In genomic region chr6:7165002-7165735, GRCh38 we compare ENCODE assay signal across 10 cellular contexts. TPM values are rescaled to one million over a fixed set of nuclear protein-coding genes. Genes with fewer than 3 reads are reported as not detected.
DNase-seq lines count a peak whose midpoint lies in the region; ATAC-seq and TF ChIP-seq lines count a peak whose summit lies in the region.
"Had no signal": no experiment of that assay in that cellular context is flagged by ENCODE, and none has a peak within 500 bp of the region (broad histone marks: within the 10 kb centered on the region; RNA-seq: fewer than 3 reads in every experiment).

No MANE protein-coding gene starts in this region.

- TF ChIP-seq CTCF in CD14-positive monocyte (IDR thresholded peaks at IDR 0.05) (no peak), endothelial cell (IDR thresholded peaks at IDR 0.05; ENCODE audit: unreplicated experiment) (no peak), nephron progenitor cell (IDR thresholded peaks at IDR 0.05) (no peak)

- H3K27ac Mint-ChIP-seq in CD14-positive monocyte (peak overlapping the region; percentile 90 to 97 (median 95)), endothelial cell (ENCODE audit: unreplicated experiment) (peak overlapping the region; percentile 17), nephron progenitor cell (peak overlapping the region; percentile 47)
- H3K27ac Mint-ChIP-seq in activated CD4-positive, alpha-beta T cell treated with anti-CD3 and anti-CD28 coated beads for 36 hours, result no peak overlapping the region

- H3K27me3 Mint-ChIP-seq in CD14-positive monocyte (ENCODE audit: low read depth in 3 of 3) (peaks cover 0 to 6% (median 0%) of the 10 kb centered on the region in 3 donors), endothelial cell (ENCODE audit: unreplicated experiment) (peaks cover 4% of the 10 kb centered on the region), nephron progenitor cell (ENCODE audit: low read depth, poor library complexity) (peaks cover 3% of the 10 kb centered on the region)
- no peaks in the 10 kb centered on the region for H3K27me3 Mint-ChIP-seq in activated CD4-positive, alpha-beta T cell treated with anti-CD3 and anti-CD28 coated beads for 36 hours

- DNase-seq in CD14-positive monocyte (ENCODE audit: low spot score) (no peak), NCI-H226 (peak; percentile 54), endothelial cell (ENCODE audit: low spot score) (no peak), nephron progenitor cell (no peak), CD1c-positive myeloid dendritic cell (ENCODE audit: extremely low spot score) (no peak), amygdala (lab: John Stamatoyannopoulos, UW) (no peak)
- no peak for DNase-seq in activated CD4-positive, alpha-beta T cell treated with anti-CD3 and anti-CD28 coated beads for 36 hours
- DNase-seq: activated naive CD4-positive, alpha-beta T cell treated with anti-CD3 and anti-CD28 coated beads, Interleukin-2, amount 50 U/mL, for 16 hours; mammary epithelial cell had no signal

- CTCF ChIA-PET in activated CD4-positive, alpha-beta T cell treated with anti-CD3 and anti-CD28 coated beads for 36 hours (lab: Charles Lee), result no interaction called here

- no peak overlapping the region for H3K4me3 Mint-ChIP-seq in CD14-positive monocyte
- H3K4me3 Mint-ChIP-seq in endothelial cell (ENCODE audit: unreplicated experiment), result no peak overlapping the region
- peak overlapping the region; percentile 37 for H3K4me3 Mint-ChIP-seq in nephron progenitor cell
- H3K4me3 Mint-ChIP-seq in activated CD4-positive, alpha-beta T cell treated with anti-CD3 and anti-CD28 coated beads for 36 hours, result no peak overlapping the region

- POLR2A ChIA-PET in activated CD4-positive, alpha-beta T cell treated with anti-CD3 and anti-CD28 coated beads for 36 hours (lab: Charles Lee), result no interaction called here

- no peak for ATAC-seq in activated CD4-positive, alpha-beta T cell treated with anti-CD3 and anti-CD28 coated beads for 36 hours
- ATAC-seq in HG02759 (IDR thresholded peaks at IDR 0.05; ENCODE audit: unreplicated experiment), result no peak

- peaks cover 12 to 13% of the 10 kb centered on the region in 2 donors for H3K36me3 Mint-ChIP-seq in CD14-positive monocyte
- peaks cover 4% of the 10 kb centered on the region for H3K36me3 Mint-ChIP-seq in endothelial cell (ENCODE audit: low read depth, unreplicated experiment)
- H3K36me3 Mint-ChIP-seq in nephron progenitor cell (ENCODE audit: low read depth), result no peaks in the 10 kb centered on the region
- H3K36me3 Mint-ChIP-seq in activated CD4-positive, alpha-beta T cell treated with anti-CD3 and anti-CD28 coated beads for 36 hours (ENCODE audit: low read depth), result peaks cover 4% of the 10 kb centered on the region

- peaks cover 85% of the 10 kb centered on the region for H3K4me1 Mint-ChIP-seq in CD14-positive monocyte
- H3K4me1 Mint-ChIP-seq in endothelial cell (ENCODE audit: unreplicated experiment), result peaks cover 71% of the 10 kb centered on the region
- peaks cover 87% of the 10 kb centered on the region for H3K4me1 Mint-ChIP-seq in nephron progenitor cell
- peaks cover 40% of the 10 kb centered on the region for H3K4me1 Mint-ChIP-seq in activated CD4-positive, alpha-beta T cell treated with anti-CD3 and anti-CD28 coated beads for 36 hours

- intact Hi-C loops in CD14-positive monocyte (cut with micrococcal nuclease), result loop anchor here in 1 of 2 donors (5.0 kb wide), 1 partner anchor 38 kb away; no protein-coding TSS in a partner anchor
- intact Hi-C loops in activated CD4-positive, alpha-beta T cell treated with anti-CD3 and anti-CD28 coated beads for 36 hours (cut with DNase I, micrococcal nuclease), result no loop called here

- H3K9me3 Mint-ChIP-seq in CD14-positive monocyte (peaks cover 0 to 2% (median 0%) of the 10 kb centered on the region in 7 donors), endothelial cell (ENCODE audit: unreplicated experiment) (no peaks in the 10 kb centered on the region), nephron progenitor cell (no peaks in the 10 kb centered on the region)
- H3K9me3 Mint-ChIP-seq in activated CD4-positive, alpha-beta T cell treated with anti-CD3 and anti-CD28 coated beads for 36 hours (ENCODE audit: low read depth), result no peaks in the 10 kb centered on the region

RNA-seq across cellular contexts. Expression of gene RREB1, which starts 57.4 kb away (rescaled TPM):
- polyA plus RNA-seq in CD14-positive monocyte, result 1 to 10 TPM; 2.1 to 5.6 TPM
- 57.6 TPM for total RNA-seq in endothelial cell (ENCODE audit: unreplicated experiment)
- 10 to 100 TPM; 14.7 to 18.1 TPM for total RNA-seq in activated CD4-positive, alpha-beta T cell treated with anti-CD3 and anti-CD28 coated beads for 36 hours
